8 cellular contexts compared by ENCODE assay signal in genomic region chr15:63487076-63487757, GRCh38. TPM values are rescaled to one million over a fixed set of nuclear protein-coding genes. Genes with fewer than 3 reads are reported as not detected.
DNase-seq lines count a peak whose midpoint lies in the region; ATAC-seq and TF ChIP-seq lines count a peak whose summit lies in the region.

No MANE protein-coding gene starts in this region.

- no peak overlapping the region for H3K9ac ChIP-seq in neural cell (ENCODE audit: low read length)

- no peak for TF ChIP-seq RAD21 in neural cell (conservative IDR thresholded peaks at IDR 0.05)

- H3K36me3 ChIP-seq in Peyer's patch (no peaks in the 10 kb centered on the region), esophagus muscularis mucosa (no peaks in the 10 kb centered on the region), neural cell (ENCODE audit: insufficient read depth, low read length) (no peaks in the 10 kb centered on the region), stomach (no peaks in the 10 kb centered on the region)

- H3K79me2 ChIP-seq in neural cell (replicated peaks; ENCODE audit: insufficient read depth, low read length) = no peaks in the 10 kb centered on the region

- H2AFZ ChIP-seq in neural cell (ENCODE audit: low read depth, low read length) = no peak overlapping the region

- no peaks in the 10 kb centered on the region for H4K20me1 ChIP-seq in neural cell (ENCODE audit: insufficient read depth)

- no peaks in the 10 kb centered on the region for H3K9me2 ChIP-seq in neural cell (ENCODE audit: insufficient read depth, low read length)

- H3F3A ChIP-seq in neural cell (ENCODE audit: insufficient read depth, low read length, poor library complexity, severe bottlenecking) = no peaks in the 10 kb centered on the region

- no peaks in the 10 kb centered on the region for H3K9me3 ChIP-seq in Peyer's patch
- no peaks in the 10 kb centered on the region for H3K9me3 ChIP-seq in esophagus muscularis mucosa
- H3K9me3 ChIP-seq in neural cell (ENCODE audit: low read length) = no peaks in the 10 kb centered on the region
- H3K9me3 ChIP-seq in stomach = no peaks in the 10 kb centered on the region

- 21% methylated on average over 16 of the region's 16 CpGs for WGBS in esophagus muscularis mucosa
- 23 to 25% (median 24%) methylated on average over 16 of the region's 16 CpGs for WGBS in stomach, 5 donors

- H3K27ac ChIP-seq in Peyer's patch (peak overlapping the region in 2 of 4 donors; percentile 7 to 51), esophagus muscularis mucosa (replicated peaks in 1 of 4) (no peak overlapping the region), neural cell (ENCODE audit: low read length) (no peak overlapping the region), stomach (peak overlapping the region in 1 of 5 donors; percentile 27)

- DNase-seq in A172 (ENCODE audit: low spot score) = peak; percentile 39
- peak; percentile 93 to 97 (median 95) for DNase-seq in Peyer's patch
- DNase-seq in activated T-cell treated with anti-CD3 and anti-CD28 coated beads, Interleukin-2, amount 50 U/mL, for 48 hours = peak; percentile 95 to 97
- DNase-seq in esophagus muscularis mucosa (ENCODE audit: extremely low spot score) = peak; percentile 97
- DNase-seq in stomach = peak; percentile 95

- TF ChIP-seq POLR2A in GM18505 (IDR thresholded peaks at IDR 0.05; ENCODE audit: borderline replicate concordance, extremely low read depth, insufficient read depth, insufficient read length) (peak; percentile 24), Peyer's patch (IDR thresholded peaks at IDR 0.05) (no peak), esophagus muscularis mucosa (IDR thresholded peaks at IDR 0.05; ENCODE audit: low read depth) (no peak), stomach (IDR thresholded peaks at IDR 0.05) (no peak)

- intact Hi-C loops in esophagus muscularis mucosa (cut with DNase I) = loop anchor here (5.0 kb wide), 1 partner anchor 115 kb away; no protein-coding TSS in a partner anchor
- intact Hi-C loops in stomach (cut with DNase I; ENCODE audit: low total_unique reads) = no loop called here

- H3K4me3 ChIP-seq in Peyer's patch (no peak overlapping the region), esophagus muscularis mucosa (no peak overlapping the region), neural cell (ENCODE audit: low read length) (no peak overlapping the region), stomach (no peak overlapping the region)

- TF ChIP-seq EP300 in esophagus muscularis mucosa (IDR thresholded peaks at IDR 0.05) (no peak), neural cell (conservative IDR thresholded peaks at IDR 0.05; ENCODE audit: poor library complexity, severe bottlenecking) (no peak), stomach (IDR thresholded peaks at IDR 0.05) (no peak)

- H3K4me2 ChIP-seq in neural cell (ENCODE audit: low read length) = no peak overlapping the region

- TF ChIP-seq CTCF in Peyer's patch (IDR thresholded peaks at IDR 0.05) = peak; percentile 80 to 96 (median 92)
- TF ChIP-seq CTCF in esophagus muscularis mucosa (IDR thresholded peaks at IDR 0.05) = peak; percentile 90 to 98 (median 94)
- peak; percentile 41 for TF ChIP-seq CTCF in neural cell (IDR thresholded peaks at IDR 0.05; ENCODE audit: poor library complexity, severe bottlenecking)
- peak in 5 of 7 experiments; percentile 76 to 91 (median 89) for TF ChIP-seq CTCF in stomach (IDR thresholded peaks at IDR 0.05)

- H3K27me3 ChIP-seq in Peyer's patch (no peaks in the 10 kb centered on the region), esophagus muscularis mucosa (no peaks in the 10 kb centered on the region), neural cell (ENCODE audit: insufficient read depth, low read depth, low read length) (no peaks in the 10 kb centered on the region), stomach (no peaks in the 10 kb centered on the region)

- ATAC-seq in GM18505 (IDR thresholded peaks at IDR 0.05; ENCODE audit: unreplicated experiment) (peak; percentile 45), HG03432 (IDR thresholded peaks at IDR 0.05; ENCODE audit: unreplicated experiment) (peak; percentile 40)

- H3K4me1 ChIP-seq in Peyer's patch = peaks cover 0 to 20% (median 8%) of the 10 kb centered on the region in 4 donors
- peaks cover 0 to 16% (median 15%) of the 10 kb centered on the region in 4 donors for H3K4me1 ChIP-seq in esophagus muscularis mucosa
- H3K4me1 ChIP-seq in stomach = peaks cover 0 to 53% (median 12%) of the 10 kb centered on the region in 4 donors

TF ChIP-seq in neural cell, 6 proteins besides CTCF, POLR2A, EP300 and RAD21:
- TF ChIP-seq MXI1 (conservative IDR thresholded peaks at IDR 0.05; ENCODE audit: poor library complexity, severe bottlenecking) = no peak
- TF ChIP-seq SMC3 (conservative IDR thresholded peaks at IDR 0.05; ENCODE audit: poor library complexity) = no peak
- no peak for TF ChIP-seq POLR2AphosphoS5 (IDR thresholded peaks at IDR 0.05)
- no peak for TF ChIP-seq TAF1 (IDR thresholded peaks at IDR 0.05; ENCODE audit: low read depth)
- no peak for TF ChIP-seq EZH2 (IDR thresholded peaks at IDR 0.05; ENCODE audit: borderline replicate concordance, insufficient read depth, low read length, poor library complexity, severe bottlenecking)
- TF ChIP-seq, protein P1, sequence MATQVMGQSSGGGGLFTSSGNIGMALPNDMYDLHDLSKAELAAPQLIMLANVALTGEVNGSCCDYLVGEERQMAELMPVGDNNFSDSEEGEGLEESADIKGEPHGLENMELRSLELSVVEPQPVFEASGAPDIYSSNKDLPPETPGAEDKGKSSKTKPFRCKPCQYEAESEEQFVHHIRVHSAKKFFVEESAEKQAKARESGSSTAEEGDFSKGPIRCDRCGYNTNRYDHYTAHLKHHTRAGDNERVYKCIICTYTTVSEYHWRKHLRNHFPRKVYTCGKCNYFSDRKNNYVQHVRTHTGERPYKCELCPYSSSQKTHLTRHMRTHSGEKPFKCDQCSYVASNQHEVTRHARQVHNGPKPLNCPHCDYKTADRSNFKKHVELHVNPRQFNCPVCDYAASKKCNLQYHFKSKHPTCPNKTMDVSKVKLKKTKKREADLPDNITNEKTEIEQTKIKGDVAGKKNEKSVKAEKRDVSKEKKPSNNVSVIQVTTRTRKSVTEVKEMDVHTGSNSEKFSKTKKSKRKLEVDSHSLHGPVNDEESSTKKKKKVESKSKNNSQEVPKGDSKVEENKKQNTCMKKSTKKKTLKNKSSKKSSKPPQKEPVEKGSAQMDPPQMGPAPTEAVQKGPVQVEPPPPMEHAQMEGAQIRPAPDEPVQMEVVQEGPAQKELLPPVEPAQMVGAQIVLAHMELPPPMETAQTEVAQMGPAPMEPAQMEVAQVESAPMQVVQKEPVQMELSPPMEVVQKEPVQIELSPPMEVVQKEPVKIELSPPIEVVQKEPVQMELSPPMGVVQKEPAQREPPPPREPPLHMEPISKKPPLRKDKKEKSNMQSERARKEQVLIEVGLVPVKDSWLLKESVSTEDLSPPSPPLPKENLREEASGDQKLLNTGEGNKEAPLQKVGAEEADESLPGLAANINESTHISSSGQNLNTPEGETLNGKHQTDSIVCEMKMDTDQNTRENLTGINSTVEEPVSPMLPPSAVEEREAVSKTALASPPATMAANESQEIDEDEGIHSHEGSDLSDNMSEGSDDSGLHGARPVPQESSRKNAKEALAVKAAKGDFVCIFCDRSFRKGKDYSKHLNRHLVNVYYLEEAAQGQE (IDR thresholded peaks at IDR 0.05; ENCODE audit: borderline replicate concordance) = no peak

RNA-seq across cellular contexts. Expression of gene USP3, which starts 17.2 kb away (rescaled TPM):
- 24.3 and 27.7 TPM in 2 replicates for total RNA-seq in A172 (2014; rRNA removed; shearing (Covaris generic))
- total RNA-seq in Peyer's patch (10 to 100 TPM; 67.8 to 86.1 (median 76.9) TPM), esophagus muscularis mucosa (10 to 100 TPM; 40.1 to 46.5 (median 41.3) TPM), stomach (100 to 1,000 TPM in 2 of 5 donors, 10 to 100 TPM in 3; 10.5 to 174 (median 68.7) TPM)
- polyA plus RNA-seq in neural cell (55.3 and 68.0 TPM in 2 replicates), stomach (10 to 100 TPM; 20.8 to 27.3 (median 25.7) TPM)
- polyA minus RNA-seq in neural cell = 120 and 135 TPM in 2 replicates

Comparison
In these comparisons a context has a peak if more than half of its experiments do, and no peak if none do; other contexts are left out.
1. DNase-seq: peak in every context shown above with its lines; median percentile 97 in esophagus muscularis mucosa; 96 in activated T-cell treated with anti-CD3 and anti-CD28 coated beads, Interleukin-2, amount 50 U/mL, for 48 hours; 95 in Peyer's patch; 95 in stomach; 39 in A172.
2. CTCF ChIP-seq: peak in every context shown above with its lines; median percentile 94 in esophagus muscularis mucosa; 92 in Peyer's patch; 89 in stomach; 41 in neural cell.